ENCODE assay signal across 1 cellular context in the genomic region with DNA sequence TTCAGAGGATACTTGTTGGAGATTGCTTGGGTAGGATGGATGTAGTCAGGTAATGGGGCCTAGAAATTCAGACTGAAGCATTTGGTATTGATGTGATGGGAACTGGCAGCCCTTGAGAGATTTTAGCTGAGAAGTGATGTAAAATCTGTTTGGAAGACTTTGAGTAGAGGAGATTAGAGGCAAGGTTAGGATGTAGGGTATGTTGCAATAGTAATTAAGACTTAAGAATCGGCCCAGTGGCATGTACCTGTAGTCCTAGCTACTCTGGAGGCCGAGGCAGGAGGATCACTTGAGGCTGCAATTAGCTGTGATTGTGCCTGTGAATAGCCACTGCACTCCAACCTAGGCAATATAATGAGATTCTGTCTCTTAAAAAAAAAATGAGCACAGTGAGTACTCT.
A peak's percentile ranks its signal among the peaks of the same experiment; 100 is the strongest.
TF ChIP-seq lines count a peak whose summit lies in the region.

No MANE protein-coding gene starts in this region.

TF ChIP-seq in K562, 482 proteins besides CTCF, POLR2A, EP300 and RAD21:
- TF ChIP-seq CEBPG (CRISPR knock-in tag; IDR thresholded peaks at IDR 0.05) (no peak), CEBPG (tag; conservative IDR thresholded peaks at IDR 0.05 in 1 of 2, IDR thresholded peaks at IDR 0.05 in 1 of 2) (peak in 1 of 2 experiments; percentile 33; a peak in 1 of 4 replicates), GATAD2B (IDR thresholded peaks at IDR 0.05; ENCODE audit: borderline replicate concordance) (no peak), ZNF764 (CRISPR knock-in tag; IDR thresholded peaks at IDR 0.05; ENCODE audit: low read depth) (no peak), CHD4 (IDR thresholded peaks at IDR 0.05; ENCODE audit: insufficient read depth, insufficient replicate concordance, low read depth, low read length, poor library complexity, severe bottlenecking) (no peak), SUPT5H (IDR thresholded peaks at IDR 0.05) (no peak), CEBPB (tag; IDR thresholded peaks at IDR 0.05) (peak; percentile 51)
